In genomic region chr18:80112623-80113248, GRCh38 we compare ENCODE assay signal across 23 cellular contexts. TPM values are rescaled to one million over a fixed set of nuclear protein-coding genes. Genes with fewer than 3 reads are reported as not detected.
DNase-seq lines count a peak whose midpoint lies in the region; ATAC-seq and TF ChIP-seq lines count a peak whose summit lies in the region.
"Had no signal": no experiment of that assay in that cellular context is flagged by ENCODE, and none has a peak within 500 bp of the region (broad histone marks: within the 10 kb centered on the region; RNA-seq: fewer than 3 reads in every experiment).

No MANE protein-coding gene starts in this region.

- H3K79me1 ChIP-seq in trophoblast cell (ENCODE audit: low read length) = peaks cover 10% of the 10 kb centered on the region

- peaks cover 82% of the 10 kb centered on the region for H3K79me2 ChIP-seq in GM23338 (replicated peaks; ENCODE audit: insufficient read depth)
- peaks cover 19% of the 10 kb centered on the region for H3K79me2 ChIP-seq in trophoblast cell (ENCODE audit: control insufficient read depth, insufficient read depth, low read length, poor library complexity)

- no peak overlapping the region for H4K12ac ChIP-seq in trophoblast cell (ENCODE audit: low read depth, low read length)

- H2AK5ac ChIP-seq in trophoblast cell (ENCODE audit: low read length) = no peak overlapping the region

- no peak overlapping the region for H3K9ac ChIP-seq in trophoblast cell (ENCODE audit: low read length)

- H3K36me3 Mint-ChIP-seq in GM23338 (ENCODE audit: low read depth) = peaks cover 22% of the 10 kb centered on the region

- H3K9me2 ChIP-seq in GM23338 (ENCODE audit: insufficient read depth) = no peaks in the 10 kb centered on the region

- H3F3A ChIP-seq in GM23338 (replicated peaks; ENCODE audit: low read depth) = no peaks in the 10 kb centered on the region

- H2BK12ac ChIP-seq in trophoblast cell (ENCODE audit: low read length) = no peak overlapping the region

- H3K4me1 Mint-ChIP-seq in GM23338 = peaks cover 61% of the 10 kb centered on the region

- H3K9me3 ChIP-seq in Panc1 (ENCODE audit: control insufficient read depth, insufficient read depth, low read depth, low read length) (no peaks in the 10 kb centered on the region), trophoblast cell (ENCODE audit: insufficient read depth, low read depth, low read length) (peaks cover 2% of the 10 kb centered on the region)
- H3K9me3 ChIP-seq: Caco-2, tibial artery had no signal

- H3K23ac ChIP-seq in trophoblast cell (ENCODE audit: low read length) = no peak overlapping the region

- DNase-seq in GM23338 (ENCODE audit: low spot score) = no peak
- no peak for DNase-seq in Panc1 (ENCODE audit: low read depth, low spot score)
- peak; percentile 56 for DNase-seq in fibroblast of villous mesenchyme (ENCODE audit: low read depth)
- no peak for DNase-seq in trophoblast cell
- DNase-seq in activated CD4-positive, alpha-beta T cell treated with anti-CD3 and anti-CD28 coated beads for 48 hours = no peak
- DNase-seq: activated CD4-positive, CD25-positive, alpha-beta regulatory T cell treated with anti-CD3 and anti-CD28 coated beads, Interleukin-2, amount 50 U/mL, for 72 hours; AML-193; brain microvascular endothelial cell; Caco-2; foreskin melanocyte; GDM1; H7; kidney glomerular epithelial cell; MM.1S; NCI-H187 treated with DMSO at 0.1 percent for 48 hours; NCI-H345; retina; tibial artery had no signal

- H3K27me3 Mint-ChIP-seq in GM23338 (ENCODE audit: insufficient read depth, low read depth, poor library complexity) = peaks cover 11% of the 10 kb centered on the region
- H3K27me3 Mint-ChIP-seq: activated naive CD8-positive, alpha-beta T cell had no signal

- H3K4me3 ChIP-seq in GM23338 (no peak overlapping the region), Panc1 (ENCODE audit: low read depth in 2 of 2, low read length in 2 of 2) (no peak overlapping the region), fibroblast of villous mesenchyme (ENCODE audit: low read depth, low read length) (no peak overlapping the region), trophoblast cell (ENCODE audit: low read depth, low read length) (no peak overlapping the region)
- H3K4me3 ChIP-seq: coronary artery, tibial artery had no signal

- in situ Hi-C loops in Panc1 (cut with HindIII; ENCODE audit: low pct_unique_long_range_greater_than_20kb, low sequenced_read_pairs) = no loop called here

- H3K4me1 ChIP-seq in GM23338 (ENCODE audit: insufficient read depth) (peaks cover 45% of the 10 kb centered on the region), Panc1 (ENCODE audit: control insufficient read depth, insufficient read depth, low read length) (peaks cover 22% of the 10 kb centered on the region), trophoblast cell (ENCODE audit: control insufficient read depth in 1 of 2, insufficient read depth in 2 of 2, low read length in 2 of 2) (peaks cover 2 to 8% of the 10 kb centered on the region in 2 experiments)
- H3K4me1 ChIP-seq: Caco-2 had no signal

- intact Hi-C loops in Panc1 (cut with micrococcal nuclease; ENCODE audit: unreplicated experiment) = no loop called here

- no CpG with 5 or more reads among the region's 1 CpG for WGBS in trophoblast cell (ENCODE audit: extremely low coverage, insufficient coverage, insufficient read length)

- POLR2A ChIA-PET in Panc1 (lab: Charles Lee) = interaction anchor here (0.5 kb wide), 1 partner anchor 206 kb away, joined by 4 read pairs; no protein-coding TSS in a partner anchor

- peaks cover 54% of the 10 kb centered on the region for H4K20me1 ChIP-seq in GM23338 (replicated peaks; ENCODE audit: insufficient read depth)

- H3K27ac ChIP-seq in GM23338 (ENCODE audit: low read depth) = no peak overlapping the region; the same call in 1 of the 2 replicates
- peak overlapping the region; percentile 48 for H3K27ac ChIP-seq in Panc1 (ENCODE audit: low read length)
- no peak overlapping the region for H3K27ac ChIP-seq in trophoblast cell (ENCODE audit: low read depth, low read length)
- H3K27ac ChIP-seq: brain microvascular endothelial cell, coronary artery, tibial artery had no signal

- no peak overlapping the region for H2BK120ac ChIP-seq in trophoblast cell (ENCODE audit: insufficient read depth, low read length, poor library complexity)

- no peaks in the 10 kb centered on the region for H3K27me3 ChIP-seq in GM23338 (ENCODE audit: insufficient read depth)
- no peaks in the 10 kb centered on the region for H3K27me3 ChIP-seq in Panc1 (ENCODE audit: control insufficient read depth, insufficient read depth, low read length)
- no peaks in the 10 kb centered on the region for H3K27me3 ChIP-seq in trophoblast cell (ENCODE audit: insufficient read depth, low read length)
- H3K27me3 ChIP-seq: brain microvascular endothelial cell, tibial artery had no signal

- H3K36me3 ChIP-seq in GM23338 (ENCODE audit: insufficient read depth) (no peaks in the 10 kb centered on the region; the same call in 1 of the 2 replicates), Panc1 (ENCODE audit: control insufficient read depth, insufficient read depth, low read length) (no peaks in the 10 kb centered on the region), trophoblast cell (ENCODE audit: control insufficient read depth in 1 of 2, insufficient read depth in 2 of 2, low read length in 2 of 2) (peaks cover 0 to 3% of the 10 kb centered on the region in 2 experiments)
- H3K36me3 ChIP-seq: brain microvascular endothelial cell had no signal

- H2AFZ ChIP-seq in GM23338 (no peak overlapping the region), trophoblast cell (ENCODE audit: insufficient read depth, low read length, poor library complexity) (no peak overlapping the region)

- H3K9me3 Mint-ChIP-seq in GM23338 = peaks cover 2% of the 10 kb centered on the region; the same call in 1 of the 3 replicates
- H3K9me3 Mint-ChIP-seq: stimulated activated effector memory CD8-positive, alpha-beta T cell treated with anti-CD3 and anti-CD28 coated beads, Interleukin-12 subunit alpha, Interleukin-12 subunit beta, amount 100 ng/mL, for 72 hours had no signal

- H4K8ac ChIP-seq in trophoblast cell (ENCODE audit: low read depth, low read length) = no peak overlapping the region

- H3K18ac ChIP-seq in trophoblast cell (ENCODE audit: low read length) = no peak overlapping the region

- H3K27ac Mint-ChIP-seq in GM23338 = peak overlapping the region; percentile 75
- H3K27ac Mint-ChIP-seq: activated naive CD8-positive, alpha-beta T cell; stimulated activated effector memory CD8-positive, alpha-beta T cell treated with anti-CD3 and anti-CD28 coated beads, Interleukin-12 subunit alpha, Interleukin-12 subunit beta, amount 100 ng/mL, for 72 hours had no signal

- TF ChIP-seq CTCF in GM23338 (conservative IDR thresholded peaks at IDR 0.05; ENCODE audit: low read depth in 2 of 2) = no peak
- TF ChIP-seq CTCF in Panc1 (IDR thresholded peaks at IDR 0.05) = no peak
- no peak for TF ChIP-seq CTCF in fibroblast of villous mesenchyme (IDR thresholded peaks at IDR 0.05; ENCODE audit: insufficient read depth, low read depth, low read length)

- H3K4ac ChIP-seq in trophoblast cell (ENCODE audit: low read depth, low read length) = peak overlapping the region; percentile 66

- no peak overlapping the region for H4K91ac ChIP-seq in trophoblast cell (ENCODE audit: low read depth, low read length)

- CTCF ChIA-PET in Panc1 (lab: Charles Lee) = interaction anchor here (0.6 kb wide), 1 partner anchor 135 kb away, joined by 3 read pairs; the partner anchor contains the start of gene PARD6G

- BruUV-seq in Panc1 (replicated peaks; lab: Mats Ljungman, UMichigan) = no TSS peak

- peak overlapping the region; percentile 37; the same call in 1 of the 3 replicates for H3K4me3 Mint-ChIP-seq in GM23338
- H3K4me3 Mint-ChIP-seq: activated naive CD8-positive, alpha-beta T cell; stimulated activated effector memory CD8-positive, alpha-beta T cell treated with anti-CD3 and anti-CD28 coated beads, Interleukin-12 subunit alpha, Interleukin-12 subunit beta, amount 100 ng/mL, for 72 hours had no signal

- H2BK5ac ChIP-seq in trophoblast cell (ENCODE audit: low read depth, low read length, poor library complexity) = no peak overlapping the region

- ATAC-seq in GM23338 (no peak), Panc1 (no peak), HG03095 (IDR thresholded peaks at IDR 0.05; ENCODE audit: unreplicated experiment) (no peak), GM18907 (IDR thresholded peaks at IDR 0.05; ENCODE audit: unreplicated experiment) (no peak)
- ATAC-seq: stimulated activated effector memory CD8-positive, alpha-beta T cell treated with anti-CD3 and anti-CD28 coated beads, Interleukin-12 subunit alpha, Interleukin-12 subunit beta, amount 100 ng/mL, for 72 hours had no signal

- no peak overlapping the region for H3K14ac ChIP-seq in trophoblast cell (ENCODE audit: low read length)

- H3K4me2 ChIP-seq in GM23338 (peak overlapping the region; percentile 25; the same call in 1 of the 2 replicates), trophoblast cell (ENCODE audit: low read length) (no peak overlapping the region)

TF ChIP-seq in GM23338, 12 proteins besides CTCF, POLR2A, EP300 and RAD21 (continues in another document):
- TF ChIP-seq ZNF331 (CRISPR knock-in tag; IDR thresholded peaks at IDR 0.05; ENCODE audit: low read depth) (no peak), ZNF114 (CRISPR knock-in tag; IDR thresholded peaks at IDR 0.05) (no peak), JUNB (IDR thresholded peaks at IDR 0.05; ENCODE audit: unreplicated experiment) (no peak)

RNA-seq across cellular contexts. Expression of gene ADNP2, which starts 3.7 kb away (rescaled TPM):
- total RNA-seq in GM23338 (2014; rRNA removed; shearing (Covaris generic)) = 53.6 and 66.4 TPM in 2 replicates
- polyA plus RNA-seq in GM23338 (2016; fragmentation: Nextera tagmentation; extraction: Ambion mirVana) = 18.5 and 19.3 TPM in 2 replicates
- 40.5 TPM for total RNA-seq in Panc1 (2021; ENCODE audit: unreplicated experiment)
- 20.0 TPM for polyA plus RNA-seq in Panc1 (2012; ENCODE audit: insufficient read length)
- total RNA-seq in fibroblast of villous mesenchyme = 23.3 and 24.5 TPM in 2 replicates
- 13.6 and 13.8 TPM in 2 replicates for polyA plus RNA-seq in trophoblast cell (2013)
